In the genomic region with DNA sequence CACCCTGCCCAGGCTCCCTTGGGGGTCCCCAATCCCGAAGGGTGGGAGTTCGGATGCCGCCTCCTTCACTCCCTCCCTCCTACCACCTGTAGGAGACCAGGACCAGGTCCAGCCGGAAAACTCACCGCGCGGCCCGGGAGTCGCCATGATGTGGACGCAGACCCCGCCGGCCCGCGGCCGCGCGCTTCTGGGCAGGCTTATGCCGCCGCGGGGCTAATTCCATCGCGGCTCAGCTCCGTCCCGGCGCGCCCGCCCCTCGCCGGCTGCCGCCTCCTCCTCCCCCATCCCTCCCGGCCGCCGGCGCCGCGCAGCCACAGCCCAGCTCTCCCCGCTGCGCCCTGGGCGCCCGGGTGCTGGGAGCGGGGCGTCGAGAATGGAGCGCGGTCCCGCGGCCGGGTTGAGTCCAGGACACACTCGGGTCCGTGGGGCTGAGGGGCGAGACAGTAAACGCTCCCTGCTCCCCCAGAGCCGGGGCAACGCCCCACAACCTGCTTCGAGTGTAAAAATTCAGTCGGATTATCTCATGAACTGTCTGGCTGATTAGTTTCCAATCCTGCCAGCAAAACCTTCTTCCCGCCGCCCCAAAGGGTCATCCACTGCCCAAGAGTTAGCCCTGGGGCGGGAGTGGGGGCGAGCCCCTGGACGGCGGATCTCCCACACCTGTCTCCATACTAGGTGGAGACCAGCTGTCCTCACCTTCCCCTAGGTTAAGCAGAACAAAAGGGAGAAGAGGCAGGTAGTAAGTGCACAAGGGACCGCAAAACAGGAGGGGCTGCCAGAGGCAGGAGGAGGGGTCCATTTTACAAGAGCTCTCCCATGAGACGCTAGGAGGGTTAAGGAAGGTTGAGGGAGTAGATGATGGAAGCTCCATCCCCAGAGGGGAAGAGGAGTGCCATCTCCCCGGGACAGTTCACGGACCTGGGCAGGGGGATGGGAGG, we compare ENCODE assay signal across 9 cellular contexts. TPM values are rescaled to one million over a fixed set of nuclear protein-coding genes. Genes with fewer than 3 reads are reported as not detected.
DNase-seq lines count a peak whose midpoint lies in the region; ATAC-seq and TF ChIP-seq lines count a peak whose summit lies in the region.
"Had no signal": no experiment of that assay in that cellular context is flagged by ENCODE, and none has a peak within 500 bp of the region (broad histone marks: within the 10 kb centered on the region; RNA-seq: fewer than 3 reads in every experiment).

A gene (minus strand): TSS at position 189 of the 938 bp plus-strand sequence. CDS start 42 bp downstream, at position 147.

- H3K36me3 ChIP-seq in ACC112 (ENCODE audit: insufficient read depth, low read length), result no peaks in the 10 kb centered on the region
- peaks cover 27% of the 10 kb centered on the region for H3K36me3 ChIP-seq in endodermal cell (ENCODE audit: control insufficient read depth, insufficient read depth, low read length)
- H3K36me3 ChIP-seq in mesodermal cell (ENCODE audit: control insufficient read depth, insufficient read depth, low read length), result no peaks in the 10 kb centered on the region

- H3K4me1 ChIP-seq in ACC112 (ENCODE audit: control insufficient read depth, insufficient read depth, low read length, unreplicated experiment) (no peaks in the 10 kb centered on the region), endodermal cell (ENCODE audit: control insufficient read depth, insufficient read depth, low read length) (peaks cover 3% of the 10 kb centered on the region), mesodermal cell (ENCODE audit: control insufficient read depth, insufficient read depth, low read length, poor library complexity, severe bottlenecking) (no peaks in the 10 kb centered on the region)

- H3K4me1 Mint-ChIP-seq in endodermal cell, result peaks cover 21% of the 10 kb centered on the region

- ATAC-seq in GM19452 (IDR thresholded peaks at IDR 0.05; ENCODE audit: unreplicated experiment), result no peak
- no peak for ATAC-seq in GM18519 (IDR thresholded peaks at IDR 0.05; ENCODE audit: low FRiP score, unreplicated experiment)

- no peaks in the 10 kb centered on the region for H3K79me2 ChIP-seq in ACC112 (ENCODE audit: control insufficient read depth, insufficient read depth, low read length, unreplicated experiment)

- no peaks in the 10 kb centered on the region for H3K9me3 Mint-ChIP-seq in endodermal cell
- H3K9me3 Mint-ChIP-seq: stimulated activated naive CD8-positive, alpha-beta T cell treated with anti-CD3 and anti-CD28 coated beads, Interleukin-15, Interleukin-2, amounts not matched to agents 100 ng/mL and 50 ng/mL, for 24 hours had no signal

- H3K4me3 ChIP-seq in ACC112 (ENCODE audit: low read depth, low read length) (peak within 1 kb of the TSS; percentile 56), endodermal cell (ENCODE audit: low read length) (peak within 1 kb of the TSS; percentile 84), mesodermal cell (ENCODE audit: extremely low read depth, insufficient read depth, low read length, poor library complexity, severe bottlenecking) (peak within 1 kb of the TSS; percentile 56)

- DNase-seq in NCI-H2107 treated with DMSO at 0.1 percent for 48 hours (lab: John Stamatoyannopoulos, UW; ENCODE audit: unreplicated experiment), result peak; percentile 11
- peak; percentile 89 for DNase-seq in endodermal cell
- no peak for DNase-seq in midbrain (lab: John Stamatoyannopoulos, UW)
- DNase-seq in activated effector memory CD4-positive, alpha-beta T cell treated with Interleukin-2 at 50 U/mL for 16 hours, result no peak

- H3K4me3 Mint-ChIP-seq in endodermal cell, result peak within 1 kb of the TSS; percentile 70
- H3K4me3 Mint-ChIP-seq: stimulated activated naive CD8-positive, alpha-beta T cell treated with anti-CD3 and anti-CD28 coated beads, Interleukin-15, Interleukin-2, amounts not matched to agents 100 ng/mL and 50 ng/mL, for 24 hours had no signal

- H3K27ac ChIP-seq in ACC112 (ENCODE audit: low read depth, low read length) (no peak within 1 kb of the TSS), endodermal cell (ENCODE audit: low read depth, low read length) (no peak within 1 kb of the TSS), mesodermal cell (ENCODE audit: low read depth, low read length, severe bottlenecking) (no peak within 1 kb of the TSS)

- WGBS in endodermal cell (ENCODE audit: insufficient coverage in 1 of 2, insufficient read length in 1 of 2), 2 experiments, result 3 to 5% methylated on average over 20 to 66 of the region's 66 CpGs
- 1 to 2% methylated on average over 45 to 48 of the region's 66 CpGs for WGBS in mesodermal cell (ENCODE audit: insufficient coverage in 2 of 2), 2 experiments

- no peaks in the 10 kb centered on the region for H3K9me3 ChIP-seq in endodermal cell (ENCODE audit: control insufficient read depth, low read length)
- H3K9me3 ChIP-seq in mesodermal cell (ENCODE audit: control insufficient read depth, low read length), result no peaks in the 10 kb centered on the region

- peaks cover 81% of the 10 kb centered on the region for H3K27me3 ChIP-seq in ACC112 (ENCODE audit: insufficient read depth, low read length)
- peaks cover 14% of the 10 kb centered on the region for H3K27me3 ChIP-seq in endodermal cell (ENCODE audit: control insufficient read depth, insufficient read depth, low read length, poor library complexity, severe bottlenecking)

- TF ChIP-seq CTCF in endodermal cell (conservative IDR thresholded peaks at IDR 0.05), result peak; percentile 26

- peaks cover 36% of the 10 kb centered on the region for H3K27me3 Mint-ChIP-seq in endodermal cell (ENCODE audit: insufficient read depth)

- H3K27ac Mint-ChIP-seq in endodermal cell, result peak within 1 kb of the TSS; percentile 85
- H3K27ac Mint-ChIP-seq: stimulated activated naive CD8-positive, alpha-beta T cell treated with anti-CD3 and anti-CD28 coated beads, Interleukin-15, Interleukin-2, amounts not matched to agents 100 ng/mL and 50 ng/mL, for 24 hours had no signal

- H2AFZ ChIP-seq in ACC112 (ENCODE audit: low read length, unreplicated experiment), result no peak within 1 kb of the TSS

- peaks cover 77% of the 10 kb centered on the region for H3K36me3 Mint-ChIP-seq in endodermal cell (ENCODE audit: low read depth)

- peak within 1 kb of the TSS; percentile 57 for H3K9ac ChIP-seq in endodermal cell (ENCODE audit: extremely low read depth, low read length, poor library complexity, severe bottlenecking)

RNA-seq across cellular contexts. Expression of the gene that starts here (rescaled TPM):
- total RNA-seq in endodermal cell, result 10 to 100 TPM; 14.3 to 28.5 TPM
- 4.3 TPM for polyA plus RNA-seq in endodermal cell (2013, experiment 1 of 2)
- 5.0 TPM for polyA plus RNA-seq in endodermal cell (2013, experiment 2 of 2)
- polyA plus RNA-seq in mesodermal cell (2013, experiment 1 of 2), result 2.8 TPM
- 1.8 TPM for polyA plus RNA-seq in mesodermal cell (2013, experiment 2 of 2)

Comparison
In these comparisons a context has a peak if more than half of its experiments do, and no peak if none do; other contexts are left out.
1. DNase-seq: peak in NCI-H2107 treated with DMSO at 0.1 percent for 48 hours (single experiment) and endodermal cell (single experiment); none in midbrain (single experiment) and activated effector memory CD4-positive, alpha-beta T cell treated with Interleukin-2 at 50 U/mL for 16 hours (single experiment).
2. Peak in every context shown above with its lines, with median percentiles within 50 percentile points of each other: H3K4me3 ChIP-seq.